In genomic region chr13:106958690-106959089, GRCh38 we compare ENCODE assay signal across 35 cellular contexts.
"Had no signal": no experiment of that assay in that cellular context is flagged by ENCODE, and none has a peak within 500 bp of the region (broad histone marks: within the 10 kb centered on the region; RNA-seq: fewer than 3 reads in every experiment).

No MANE protein-coding gene starts in this region.

- H3K4me1 Mint-ChIP-seq: activated CD4-positive, alpha-beta memory T cell treated with anti-CD3 and anti-CD28 coated beads, Interleukin-2, amount 10 ng/mL, durations not matched to agents 7 days and 5 days; activated CD8-positive, alpha-beta memory T cell treated with anti-CD3 and anti-CD28 coated beads, Interleukin-2, amount 10 ng/mL, durations not matched to agents 7 days and 5 days; activated naive CD8-positive, alpha-beta T cell treated with anti-CD3 and anti-CD28 coated beads for 36 hours; T-cell had no signal

- DNase-seq: activated CD4-positive, alpha-beta memory T cell treated with anti-CD3 and anti-CD28 coated beads, Interleukin-2, amount 10 ng/mL, durations not matched to agents 7 days and 5 days; activated CD4-positive, alpha-beta T cell treated with anti-CD3 and anti-CD28 coated beads for 1 hour; activated CD4-positive, alpha-beta T cell treated with anti-CD3 and anti-CD28 coated beads for 48 hours; activated CD4-positive, CD25-positive, alpha-beta regulatory T cell; activated CD8-positive, alpha-beta memory T cell treated with anti-CD3 and anti-CD28 coated beads for 24 hours; activated CD8-positive, alpha-beta memory T cell treated with anti-CD3 and anti-CD28 coated beads, Interleukin-2, amount 10 ng/mL, durations not matched to agents 7 days and 5 days; activated CD8-positive, alpha-beta memory T cell treated with anti-CD3 and anti-CD28 coated beads, Interleukin-2, amount 50 U/mL, for 48 hours; activated effector memory CD4-positive, alpha-beta T cell treated with Interleukin-2 at 50 U/mL for 16 hours; activated naive CD4-positive, alpha-beta T cell; activated naive CD4-positive, alpha-beta T cell treated with anti-CD3 and anti-CD28 coated beads, Interleukin-2, amount 50 U/mL, for 16 hours; activated naive CD8-positive, alpha-beta T cell treated with anti-CD3 and anti-CD28 coated beads for 36 hours; activated T-cell treated with anti-CD3 and anti-CD28 coated beads, Interleukin-2, amount 50 U/mL, for 48 hours; amniotic stem cell; aorta; brain microvascular endothelial cell; central memory CD4-positive, alpha-beta T cell; NCI-H1092 treated with DMSO at 0.1 percent for 48 hours; NCI-H1417; NCI-H146; NCI-H187 treated with DMSO at 0.1 percent for 48 hours; NCI-H2081; NCI-H226; NCI-H446 treated with DMSO at 0.1 percent for 48 hours; NCI-H524; NCI-H69; NCI-H82; SHP77; SK-N-SH; T-cell; T-helper 2 cell; T-helper 9 cell; WERI-Rb-1 had no signal

- ATAC-seq: activated CD8-positive, alpha-beta memory T cell treated with anti-CD3 and anti-CD28 coated beads, Interleukin-2, amount 10 ng/mL, durations not matched to agents 7 days and 5 days; Panc1; T-cell had no signal

- H3K27me3 Mint-ChIP-seq: activated CD4-positive, alpha-beta memory T cell treated with anti-CD3 and anti-CD28 coated beads, Interleukin-2, amount 10 ng/mL, durations not matched to agents 7 days and 5 days; activated CD8-positive, alpha-beta memory T cell treated with anti-CD3 and anti-CD28 coated beads, Interleukin-2, amount 10 ng/mL, durations not matched to agents 7 days and 5 days; T-cell had no signal

- H3K27ac Mint-ChIP-seq: activated CD4-positive, alpha-beta memory T cell treated with anti-CD3 and anti-CD28 coated beads, Interleukin-2, amount 10 ng/mL, durations not matched to agents 7 days and 5 days; activated CD8-positive, alpha-beta memory T cell treated with anti-CD3 and anti-CD28 coated beads, Interleukin-2, amount 10 ng/mL, durations not matched to agents 7 days and 5 days; activated naive CD8-positive, alpha-beta T cell treated with anti-CD3 and anti-CD28 coated beads for 36 hours; T-cell had no signal

- H3K36me3 ChIP-seq: brain microvascular endothelial cell, SJSA1, WERI-Rb-1 had no signal

- H3K27me3 ChIP-seq: brain microvascular endothelial cell, SJSA1 had no signal

- H3K4me2 ChIP-seq: KMS-11, SK-N-SH had no signal

- H3K4me1 ChIP-seq: SJSA1 had no signal

- H3K4me3 ChIP-seq: SJSA1 had no signal

- H3K27ac ChIP-seq: brain microvascular endothelial cell, KMS-11, SJSA1, WERI-Rb-1 had no signal

- H3K36me3 Mint-ChIP-seq: activated CD8-positive, alpha-beta memory T cell treated with anti-CD3 and anti-CD28 coated beads, Interleukin-2, amount 10 ng/mL, durations not matched to agents 7 days and 5 days; activated naive CD8-positive, alpha-beta T cell treated with anti-CD3 and anti-CD28 coated beads for 36 hours; T-cell had no signal

- H3K4me3 Mint-ChIP-seq: activated CD4-positive, alpha-beta memory T cell treated with anti-CD3 and anti-CD28 coated beads, Interleukin-2, amount 10 ng/mL, durations not matched to agents 7 days and 5 days; activated CD8-positive, alpha-beta memory T cell treated with anti-CD3 and anti-CD28 coated beads, Interleukin-2, amount 10 ng/mL, durations not matched to agents 7 days and 5 days; activated naive CD8-positive, alpha-beta T cell treated with anti-CD3 and anti-CD28 coated beads for 36 hours; T-cell had no signal

- H3K9ac ChIP-seq: KMS-11, SK-N-SH had no signal

- H3K9me3 ChIP-seq: SJSA1, SK-N-SH had no signal
